12 cellular contexts compared by ENCODE assay signal in genomic region chr17:78133179-78133951, GRCh38. TPM values are rescaled to one million over a fixed set of nuclear protein-coding genes. Genes with fewer than 3 reads are reported as not detected.
DNase-seq lines count a peak whose midpoint lies in the region; ATAC-seq lines count a peak whose summit lies in the region.
"Had no signal": no experiment of that assay in that cellular context is flagged by ENCODE, and none has a peak within 500 bp of the region (broad histone marks: within the 10 kb centered on the region; RNA-seq: fewer than 3 reads in every experiment).

No MANE protein-coding gene starts in this region.

- no peaks in the 10 kb centered on the region for H3K9me3 Mint-ChIP-seq in memory B cell

- peak overlapping the region; percentile 93 for H3K4me3 Mint-ChIP-seq in memory B cell

- H3K4me1 Mint-ChIP-seq in memory B cell, result peaks cover 64% of the 10 kb centered on the region

- H3K36me3 ChIP-seq in BLaER1 (peaks cover 31% of the 10 kb centered on the region), H7 (replicated peaks; ENCODE audit: control insufficient read depth, insufficient read depth, low read length) (no peaks in the 10 kb centered on the region)
- H3K36me3 ChIP-seq: cardiac muscle cell had no signal

- H3K27ac Mint-ChIP-seq in memory B cell, result peak overlapping the region; percentile 56

- H3K9ac ChIP-seq in BLaER1, result peak overlapping the region; percentile 79

- H3K27ac ChIP-seq in BLaER1, result peak overlapping the region; percentile 94
- H3K27ac ChIP-seq: cardiac muscle cell had no signal

- DNase-seq in H7 (peak; percentile 62), memory B cell (ENCODE audit: low spot score in 2 of 2) (no peak), NCI-H1436 (lab: John Stamatoyannopoulos, UW) (no peak), left lobe of liver (ENCODE audit: low spot score) (no peak), activated gamma-delta T cell (lab: John Stamatoyannopoulos, UW) (no peak), mucosa of gallbladder (ENCODE audit: low spot score) (no peak)
- DNase-seq in activated CD8-positive, alpha-beta memory T cell treated with anti-CD3 and anti-CD28 coated beads, Interleukin-2, amount 50 U/mL, for 48 hours, result peak; percentile 67

- H3K4me2 ChIP-seq in BLaER1, result peak overlapping the region; percentile 100
- H3K4me2 ChIP-seq: smooth muscle cell had no signal

- ATAC-seq in memory B cell (ENCODE audit: low read depth) (no peak), left lobe of liver (no peak)

- H3K9me3 ChIP-seq in BLaER1, result no peaks in the 10 kb centered on the region

- peaks cover 87% of the 10 kb centered on the region for H3K4me1 ChIP-seq in BLaER1

- no peaks in the 10 kb centered on the region for H3K27me3 Mint-ChIP-seq in memory B cell

- H3K4me3 ChIP-seq in BLaER1 (peak overlapping the region; percentile 93), H7 (ENCODE audit: insufficient read depth, low read depth, low read length) (no peak overlapping the region)
- H3K4me3 ChIP-seq: cardiac muscle cell, smooth muscle cell had no signal

- H4K20me1 ChIP-seq in BLaER1, result peaks cover 31% of the 10 kb centered on the region

- no peaks in the 10 kb centered on the region for H3K27me3 ChIP-seq in BLaER1
- peaks cover 10% of the 10 kb centered on the region for H3K27me3 ChIP-seq in H7 (ENCODE audit: control insufficient read depth, insufficient read depth, low read length)
- H3K27me3 ChIP-seq: cardiac muscle cell had no signal

- peaks cover 31% of the 10 kb centered on the region for H3K36me3 Mint-ChIP-seq in memory B cell

RNA-seq across cellular contexts. Expression of gene TMC8, which starts 2.8 kb away (rescaled TPM):
- total RNA-seq in H7 (2014; rRNA removed; shearing (Covaris generic)), result 0.67 and 3.3 TPM in 2 replicates
- total RNA-seq in left lobe of liver (3.9 TPM), mucosa of gallbladder (16.2 TPM)
- total RNA-seq: myocyte had no signal

RNA-seq across cellular contexts. Expression of gene TMC6, which starts 4.8 kb away (rescaled TPM):
- total RNA-seq in H7 (2014; rRNA removed; shearing (Covaris generic)), result 77.1 and 82.2 TPM in 2 replicates
- total RNA-seq in left lobe of liver (14.6 TPM), mucosa of gallbladder (43.9 TPM)

RNA-seq across cellular contexts. Expression of gene C17orf99, which starts 12.8 kb away (rescaled TPM):
- not detected in 2 replicates for total RNA-seq in H7 (2014; rRNA removed; shearing (Covaris generic))
- not detected for total RNA-seq in left lobe of liver
- total RNA-seq in mucosa of gallbladder, result not detected
- total RNA-seq: cardiac muscle cell; myocyte; smooth muscle cell; T-helper 1 cell treated with Interleukin-12 subunit alpha and Interleukin-12 subunit beta and Interleukin-4 antibody, amounts not matched to agents 30 ng/mL and 1 ng/mL, for 36 hours had no signal

RNA-seq across cellular contexts. Expression of gene SYNGR2, which starts 35.0 kb away (rescaled TPM):
- total RNA-seq in H7 (2014; rRNA removed; shearing (Covaris generic)), result 24.4 and 24.5 TPM in 2 replicates
- 44.1 TPM for total RNA-seq in left lobe of liver
- 142 TPM for total RNA-seq in mucosa of gallbladder

RNA-seq across cellular contexts. Expression of gene TK1, which starts 53.5 kb away (rescaled TPM):
- 48.4 and 56.5 TPM in 2 replicates for total RNA-seq in H7 (2014; rRNA removed; shearing (Covaris generic))
- total RNA-seq in left lobe of liver (2.6 TPM), mucosa of gallbladder (4.6 TPM)

Comparison
In these comparisons a context has a peak if more than half of its experiments do, and no peak if none do; other contexts are left out.
1. DNase-seq: peak in H7 (single experiment) and activated CD8-positive, alpha-beta memory T cell treated with anti-CD3 and anti-CD28 coated beads, Interleukin-2, amount 50 U/mL, for 48 hours (single experiment); none in memory B cell (0 of 2), NCI-H1436 (single experiment), left lobe of liver (single experiment), activated gamma-delta T cell (single experiment) and mucosa of gallbladder (single experiment).